In genomic region chr21:26845066-26845749, GRCh38 we compare ENCODE assay signal across 8 cellular contexts. TPM values are rescaled to one million over a fixed set of nuclear protein-coding genes. Genes with fewer than 3 reads are reported as not detected.
DNase-seq lines count a peak whose midpoint lies in the region; ATAC-seq and TF ChIP-seq lines count a peak whose summit lies in the region.

Gene ADAMTS1 (minus strand): TSS chr21:26845409. CDS start chr21:26844954, 455 bp downstream.

- H3K4me1 ChIP-seq in heart left ventricle, result peaks cover 5 to 50% (median 30%) of the 10 kb centered on the region in 12 donors

- DNase-seq in GF-D8 (lab: John Stamatoyannopoulos, UW), result peak; percentile 69
- DNase-seq in NCI-H2171 treated with DMSO at 0.1 percent for 48 hours (lab: John Stamatoyannopoulos, UW), result peak; percentile 57
- peak; percentile 93 to 96 (median 95) for DNase-seq in heart left ventricle
- peak; percentile 86 for DNase-seq in occipital lobe (lab: John Stamatoyannopoulos, UW)

- peak within 1 kb of the TSS; percentile 61 to 94 (median 84) for H3K4me3 ChIP-seq in heart left ventricle

- H3K27me3 ChIP-seq in heart left ventricle, result peaks cover 0 to 38% (median 0%) of the 10 kb centered on the region in 9 donors

- 0 to 1% (median 0%) methylated on average over 30 to 54 of the region's 54 CpGs for WGBS in heart left ventricle, 4 donors

- H3K27ac ChIP-seq in angular gyrus (ENCODE audit: low read depth, low read length) (peak within 1 kb of the TSS; percentile 97), heart left ventricle (peak within 1 kb of the TSS; percentile 96 to 98 (median 98))

- no peaks in the 10 kb centered on the region for H3K9me3 ChIP-seq in heart left ventricle

- peak; percentile 51 to 71 (median 66) for ATAC-seq in heart left ventricle
- ATAC-seq in GM21619 (IDR thresholded peaks at IDR 0.05; ENCODE audit: unreplicated experiment), result no peak
- ATAC-seq in HG03460 (IDR thresholded peaks at IDR 0.05; ENCODE audit: unreplicated experiment), result no peak
- ATAC-seq in GM18517 (IDR thresholded peaks at IDR 0.05; ENCODE audit: unreplicated experiment), result no peak

- intact Hi-C loops in heart left ventricle (cut with DNase I), result loop anchor here in 9 of 10 donors (1.0 to 10.0 kb wide), 18 partner anchors 44 to 1947 kb away; no protein-coding TSS in a partner anchor

- peaks cover 0 to 26% (median 23%) of the 10 kb centered on the region in 9 donors for H3K36me3 ChIP-seq in heart left ventricle

- TF ChIP-seq CTCF in heart left ventricle (IDR thresholded peaks at IDR 0.05), result peak in 7 of 12 donors; percentile 9 to 47 (median 30)

- peak; percentile 48 to 98 for TF ChIP-seq POLR2A in heart left ventricle (IDR thresholded peaks at IDR 0.05)

RNA-seq across cellular contexts. Expression of gene ADAMTS1, which starts in this region (rescaled TPM):
- total RNA-seq in heart left ventricle, result 10 to 100 TPM; 27.5 to 87.8 (median 61.6) TPM
- polyA plus RNA-seq in heart left ventricle, result 10 to 100 TPM; 14.8 to 29.9 TPM
- total RNA-seq in occipital lobe, result 7.5 TPM

Comparison
In these comparisons a context has a peak if more than half of its experiments do, and no peak if none do; other contexts are left out.
1. ATAC-seq: peak in heart left ventricle (4 of 4); none in GM21619 (single experiment), HG03460 (single experiment) and GM18517 (single experiment).
2. Peak in every context shown above with its lines, with median percentiles within 50 percentile points of each other: DNase-seq.